18 cellular contexts compared by ENCODE assay signal in genomic region chr13:73656863-73657262, GRCh38.
"Had no signal": no experiment of that assay in that cellular context is flagged by ENCODE, and none has a peak within 500 bp of the region (broad histone marks: within the 10 kb centered on the region; RNA-seq: fewer than 3 reads in every experiment).

No MANE protein-coding gene starts in this region.

- H3K4me3 ChIP-seq: gastroesophageal sphincter, left lung, mucosa of descending colon had no signal

- H3K4me1 Mint-ChIP-seq: memory B cell; naive thymus-derived CD4-positive, alpha-beta T cell had no signal

- H3K27me3 Mint-ChIP-seq: activated CD8-positive, alpha-beta T cell treated with anti-CD3 and anti-CD28 coated beads for 36 hours; brain had no signal

- H3K4me3 Mint-ChIP-seq: activated CD8-positive, alpha-beta T cell treated with anti-CD3 and anti-CD28 coated beads for 36 hours; activated T-cell treated with anti-CD3 and anti-CD28 coated beads, Interleukin-2, amount 50 U/mL, for 4 hours; memory B cell; naive thymus-derived CD4-positive, alpha-beta T cell; stimulated activated effector memory CD8-positive, alpha-beta T cell treated with anti-CD3 and anti-CD28 coated beads, Interleukin-12 subunit alpha, Interleukin-12 subunit beta, amount 100 ng/mL, for 72 hours; WTC11 had no signal

- H3K27ac Mint-ChIP-seq: activated CD8-positive, alpha-beta T cell treated with anti-CD3 and anti-CD28 coated beads for 36 hours; activated naive CD4-positive, alpha-beta T cell treated with anti-CD3 and anti-CD28 coated beads, Interleukin-2, amount 50 U/mL, for 72 hours; memory B cell; naive thymus-derived CD4-positive, alpha-beta T cell; stimulated activated effector memory CD8-positive, alpha-beta T cell treated with anti-CD3 and anti-CD28 coated beads, Interleukin-12 subunit alpha, Interleukin-12 subunit beta, amount 100 ng/mL, for 72 hours; WTC11 had no signal

- H3K9me3 Mint-ChIP-seq: activated CD8-positive, alpha-beta T cell treated with anti-CD3 and anti-CD28 coated beads for 36 hours; activated T-cell treated with anti-CD3 and anti-CD28 coated beads, Interleukin-2, amount 50 U/mL, for 4 hours; brain; stimulated activated effector memory CD8-positive, alpha-beta T cell treated with anti-CD3 and anti-CD28 coated beads, Interleukin-12 subunit alpha, Interleukin-12 subunit beta, amount 100 ng/mL, for 72 hours had no signal

- ATAC-seq: activated CD8-positive, alpha-beta T cell treated with anti-CD3 and anti-CD28 coated beads for 36 hours; activated naive CD4-positive, alpha-beta T cell treated with anti-CD3 and anti-CD28 coated beads, Interleukin-2, amount 50 U/mL, for 72 hours; activated T-cell treated with anti-CD3 and anti-CD28 coated beads, Interleukin-2, amount 50 U/mL, for 4 hours; mucosa of descending colon; naive thymus-derived CD4-positive, alpha-beta T cell; stimulated activated effector memory CD8-positive, alpha-beta T cell treated with anti-CD3 and anti-CD28 coated beads, Interleukin-12 subunit alpha, Interleukin-12 subunit beta, amount 100 ng/mL, for 72 hours; WTC11 had no signal

- DNase-seq: activated CD4-positive, alpha-beta T cell treated with anti-CD3 and anti-CD28 coated beads for 4 hours; activated CD8-positive, alpha-beta T cell treated with anti-CD3 and anti-CD28 coated beads for 36 hours; activated effector memory CD4-positive, alpha-beta T cell treated with anti-CD3 and anti-CD28 coated beads, Interleukin-2, amount 50 U/mL, for 16 hours; activated T-cell treated with anti-CD3 and anti-CD28 coated beads, Interleukin-2, amount 50 U/mL, for 4 hours; amniotic stem cell; cortex of kidney; effector CD4-positive, alpha-beta T cell; islet precursor cell; left lung; mucosa of descending colon; naive thymus-derived CD4-positive, alpha-beta T cell; retina had no signal

- H3K36me3 Mint-ChIP-seq: activated naive CD4-positive, alpha-beta T cell treated with anti-CD3 and anti-CD28 coated beads, Interleukin-2, amount 50 U/mL, for 72 hours; brain; memory B cell; naive thymus-derived CD4-positive, alpha-beta T cell; stimulated activated effector memory CD8-positive, alpha-beta T cell treated with anti-CD3 and anti-CD28 coated beads, Interleukin-12 subunit alpha, Interleukin-12 subunit beta, amount 100 ng/mL, for 72 hours; WTC11 had no signal
